In genomic region chr11:122048401-122048800, GRCh38 we compare ENCODE assay signal across 27 cellular contexts.
"Had no signal": no experiment of that assay in that cellular context is flagged by ENCODE, and none has a peak within 500 bp of the region (broad histone marks: within the 10 kb centered on the region; RNA-seq: fewer than 3 reads in every experiment).

No MANE protein-coding gene starts in this region.

- H3K36me3 ChIP-seq: adrenal gland, neutrophil, pancreas, right lobe of liver, upper lobe of left lung had no signal

- DNase-seq: activated CD4-positive, alpha-beta T cell treated with anti-CD3 and anti-CD28 coated beads for 36 hours; activated CD4-positive, alpha-beta T cell treated with anti-CD3 and anti-CD28 coated beads, Interleukin-2, amount 50 U/mL, for 4 hours; activated CD8-positive, alpha-beta memory T cell treated with anti-CD3 and anti-CD28 coated beads, Interleukin-2, amount 50 U/mL, for 48 hours; activated naive CD4-positive, alpha-beta T cell; activated T-cell treated with anti-CD3 and anti-CD28 coated beads, Interleukin-2, amount 50 U/mL, for 4 hours; adrenal gland; body of pancreas; effector CD4-positive, alpha-beta T cell; erythroblast; glutamatergic neuron; hypothalamus; left ventricle myocardium superior; pancreas; right lobe of liver; stimulated activated CD4-positive, alpha-beta T cell treated with anti-CD3 and anti-CD28 coated beads, Interleukin-2, amount 100 ng/mL, for 48 hours; stimulated activated CD8-positive, alpha-beta memory T cell treated with anti-CD3 and anti-CD28 coated beads, Interleukin-4, amount 100 ng/mL, for 48 hours; stimulated activated naive B cell treated with anti-CD40 and anti-IgM and Interleukin-4, amounts not matched to agents 10 μg/mL and 1 μg/mL and 100 μg/mL, for 72 hours; T-helper 1 cell; T-helper 9 cell; testis; upper lobe of left lung had no signal

- H3K9me3 ChIP-seq: adrenal gland, body of pancreas, neutrophil, pancreas, right lobe of liver, testis, upper lobe of left lung had no signal

- ATAC-seq: activated CD4-positive, alpha-beta T cell treated with anti-CD3 and anti-CD28 coated beads for 36 hours; activated T-cell treated with anti-CD3 and anti-CD28 coated beads, Interleukin-2, amount 50 U/mL, for 4 hours; body of pancreas; left ventricle myocardium superior; natural killer cell treated with Interleukin-12 subunit alpha and Interleukin-12 subunit beta and Interleukin-15 and Interleukin-18, amount 100 ng/mL, for 72 hours; pancreas; right lobe of liver; stimulated activated naive B cell treated with anti-CD40 and anti-IgM and Interleukin-4, amounts not matched to agents 10 μg/mL and 1 μg/mL and 100 μg/mL, for 72 hours; WTC11 had no signal

- H3K4me1 ChIP-seq: adrenal gland, body of pancreas, pancreas, right lobe of liver, testis, upper lobe of left lung had no signal

- H3K27ac ChIP-seq: adrenal gland, body of pancreas, neutrophil, pancreas, right lobe of liver, testis, upper lobe of left lung had no signal

- FAIRE-seq: endometrium, frontal cortex, islet of Langerhans, pancreas had no signal

- H3K27me3 ChIP-seq: body of pancreas, pancreas, right lobe of liver, testis, upper lobe of left lung had no signal

- H3K4me3 ChIP-seq: adrenal gland, body of pancreas, pancreas, right lobe of liver, upper lobe of left lung had no signal
